Comparison of ENCODE assay signal across 9 cellular contexts in the genomic region with DNA sequence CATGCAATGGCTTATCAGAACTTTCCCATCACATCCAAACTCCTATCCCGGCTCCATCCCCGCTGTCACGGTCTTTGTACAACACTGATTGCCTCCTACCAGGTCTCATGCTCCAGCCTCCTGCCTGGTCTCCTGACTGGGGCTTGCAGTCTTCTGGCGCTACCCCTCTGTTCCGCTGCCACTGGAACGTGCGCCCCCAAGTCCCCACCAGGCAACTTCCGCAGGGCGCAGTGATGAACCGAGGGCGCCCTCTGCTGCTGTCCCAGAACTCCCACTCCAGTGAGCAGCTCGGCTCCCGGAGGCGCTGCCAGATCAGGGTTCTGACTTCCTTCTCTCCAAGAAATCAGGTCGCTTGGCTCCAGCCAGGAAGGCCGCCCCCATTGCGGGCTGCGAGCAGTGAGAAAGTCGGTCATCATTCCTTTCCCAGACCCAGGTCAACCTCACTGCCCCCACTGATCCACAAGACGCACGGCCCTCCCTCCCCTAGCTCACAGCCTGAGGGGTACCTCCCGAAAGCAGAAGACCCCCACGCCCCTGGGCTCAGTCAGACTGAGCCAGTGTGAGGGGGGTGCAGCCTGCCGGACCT. TPM values are rescaled to one million over a fixed set of nuclear protein-coding genes. Genes with fewer than 3 reads are reported as not detected.
DNase-seq lines count a peak whose midpoint lies in the region; ATAC-seq and TF ChIP-seq lines count a peak whose summit lies in the region.
"Had no signal": no experiment of that assay in that cellular context is flagged by ENCODE, and none has a peak within 500 bp of the region (broad histone marks: within the 10 kb centered on the region; RNA-seq: fewer than 3 reads in every experiment).

No MANE protein-coding gene starts in this region.

- H3K4me3 ChIP-seq in SJCRH30 = no peak overlapping the region
- H3K4me3 ChIP-seq in cardiac fibroblast (replicated peaks in 1 of 2; ENCODE audit: low read depth in 2 of 2, low read length in 2 of 2) = peak overlapping the region in 1 of 2 donors; percentile 19

- no peaks in the 10 kb centered on the region for H3K36me3 ChIP-seq in SJCRH30

- DNase-seq in CD1c-positive myeloid dendritic cell (ENCODE audit: extremely low spot score) (peak; percentile 36), HK-2 (ENCODE audit: unreplicated experiment) (peak; percentile 63), SJCRH30 (peak; percentile 62 to 73), cardiac fibroblast (ENCODE audit: low read depth in 2 of 2) (peak; percentile 69 to 78), islet precursor cell (peak; percentile 84)
- peak; percentile 41 to 56 for DNase-seq in stimulated activated CD4-positive, alpha-beta T cell treated with anti-CD3 and anti-CD28 coated beads, Interleukin-2, amount 100 ng/mL, for 24 hours

- TF ChIP-seq CTCF in cardiac fibroblast (IDR thresholded peaks at IDR 0.05; ENCODE audit: low read depth, low read length) = peak; percentile 92

- no peaks in the 10 kb centered on the region; the same call in 1 of the 2 replicates for H3K9me3 ChIP-seq in SJCRH30 (replicated peaks)

- ATAC-seq in GM21526 (IDR thresholded peaks at IDR 0.05; ENCODE audit: low FRiP score, unreplicated experiment) = no peak
- no peak for ATAC-seq in GM19023 (IDR thresholded peaks at IDR 0.05; ENCODE audit: unreplicated experiment)

- no peaks in the 10 kb centered on the region for H3K4me1 ChIP-seq in SJCRH30

- no peak overlapping the region for H3K27ac ChIP-seq in SJCRH30

- H3K27me3 ChIP-seq in SJCRH30 = peaks cover 16% of the 10 kb centered on the region; the same call in 1 of the 2 replicates

RNA-seq across cellular contexts. Expression of gene RAB11FIP5, which starts 43.9 kb away (rescaled TPM):
- total RNA-seq in SJCRH30 (2014; rRNA removed; shearing (Covaris generic)) = 7.9 and 8.1 TPM in 2 replicates

RNA-seq across cellular contexts. Expression of gene NOTO, which starts 45.7 kb away (rescaled TPM):
- not detected in 2 replicates for total RNA-seq in SJCRH30 (2014; rRNA removed; shearing (Covaris generic))
- total RNA-seq: lower leg skin had no signal

RNA-seq across cellular contexts. Expression of gene SMYD5, which starts 57.4 kb away (rescaled TPM):
- total RNA-seq in SJCRH30 (2014; rRNA removed; shearing (Covaris generic)) = 40.2 and 44.4 TPM in 2 replicates
